Comparison of ENCODE assay signal across 22 cellular contexts in genomic region chr1:182850319-182850718, GRCh38. TPM values are rescaled to one million over a fixed set of nuclear protein-coding genes. Genes with fewer than 3 reads are reported as not detected.
A peak's percentile ranks its signal among the peaks of the same experiment; 100 is the strongest.
DNase-seq lines count a peak whose midpoint lies in the region; ATAC-seq, FAIRE-seq and TF ChIP-seq lines count a peak whose summit lies in the region.
"Had no signal": no experiment of that assay in that cellular context is flagged by ENCODE, and none has a peak within 500 bp of the region (broad histone marks: within the 10 kb centered on the region; RNA-seq: fewer than 3 reads in every experiment).

No MANE protein-coding gene starts in this region.

- H3K36me3 Mint-ChIP-seq in activated CD4-positive, alpha-beta T cell treated with anti-CD3 and anti-CD28 coated beads for 36 hours (ENCODE audit: low read depth), result peaks cover 81% of the 10 kb centered on the region
- peaks cover 83% of the 10 kb centered on the region for H3K36me3 Mint-ChIP-seq in activated CD4-positive, alpha-beta T cell treated with anti-CD3 and anti-CD28 coated beads, Interleukin-2, amount 10 ng/mL, durations not matched to agents 24 days and 14 days (ENCODE audit: low read depth)
- peaks cover 24% of the 10 kb centered on the region for H3K36me3 Mint-ChIP-seq in activated naive CD4-positive, alpha-beta T cell treated with anti-CD3 and anti-CD28 coated beads, Interleukin-2, amount 50 U/mL, for 24 hours
- H3K36me3 Mint-ChIP-seq in activated naive CD4-positive, alpha-beta T cell treated with anti-CD3 and anti-CD28 coated beads for 36 hours (ENCODE audit: low read depth), result peaks cover 73% of the 10 kb centered on the region
- H3K36me3 Mint-ChIP-seq in effector memory CD8-positive, alpha-beta T cell (ENCODE audit: insufficient read depth), result peaks cover 98% of the 10 kb centered on the region

- no peak overlapping the region for H3K4me3 Mint-ChIP-seq in activated CD4-positive, alpha-beta T cell treated with anti-CD3 and anti-CD28 coated beads for 36 hours
- H3K4me3 Mint-ChIP-seq in activated CD4-positive, alpha-beta T cell treated with anti-CD3 and anti-CD28 coated beads, Interleukin-2, amount 10 ng/mL, durations not matched to agents 24 days and 14 days, result no peak overlapping the region
- H3K4me3 Mint-ChIP-seq in activated naive CD4-positive, alpha-beta T cell treated with anti-CD3 and anti-CD28 coated beads, Interleukin-2, amount 50 U/mL, for 24 hours, result peak overlapping the region; percentile 33
- H3K4me3 Mint-ChIP-seq in activated naive CD4-positive, alpha-beta T cell treated with anti-CD3 and anti-CD28 coated beads for 36 hours, result no peak overlapping the region
- no peak overlapping the region for H3K4me3 Mint-ChIP-seq in effector memory CD8-positive, alpha-beta T cell
- H3K4me3 Mint-ChIP-seq: HFFc6 had no signal

- no peak overlapping the region for H3K27ac ChIP-seq in colonic mucosa
- H3K27ac ChIP-seq: 22Rv1, A549, C4-2B, GM23248, HL-60 had no signal

- CTCF ChIA-PET in activated CD4-positive, alpha-beta T cell treated with anti-CD3 and anti-CD28 coated beads for 36 hours (lab: Charles Lee), result interaction anchor here (0.5 to 1.7 kb wide), 2 partner anchors 11 to 15 kb away, joined by 3 to 4 read pairs; no protein-coding TSS in a partner anchor
- CTCF ChIA-PET in activated naive CD4-positive, alpha-beta T cell treated with anti-CD3 and anti-CD28 coated beads for 36 hours (lab: Charles Lee), result no interaction called here

- H3K27ac Mint-ChIP-seq in activated CD4-positive, alpha-beta T cell treated with anti-CD3 and anti-CD28 coated beads for 36 hours, result peak overlapping the region; percentile 37
- no peak overlapping the region for H3K27ac Mint-ChIP-seq in activated CD4-positive, alpha-beta T cell treated with anti-CD3 and anti-CD28 coated beads, Interleukin-2, amount 10 ng/mL, durations not matched to agents 24 days and 14 days
- no peak overlapping the region for H3K27ac Mint-ChIP-seq in activated naive CD4-positive, alpha-beta T cell treated with anti-CD3 and anti-CD28 coated beads, Interleukin-2, amount 50 U/mL, for 24 hours
- H3K27ac Mint-ChIP-seq in activated naive CD4-positive, alpha-beta T cell treated with anti-CD3 and anti-CD28 coated beads for 36 hours, result no peak overlapping the region
- H3K27ac Mint-ChIP-seq in effector memory CD8-positive, alpha-beta T cell, result peak overlapping the region; percentile 55 to 82

- H3K36me3 ChIP-seq in colonic mucosa, result peaks cover 31% of the 10 kb centered on the region

- POLR2A ChIA-PET in activated CD4-positive, alpha-beta T cell treated with anti-CD3 and anti-CD28 coated beads for 36 hours (lab: Charles Lee), result no interaction called here

- no peaks in the 10 kb centered on the region for H3K4me1 ChIP-seq in colonic mucosa
- H3K4me1 ChIP-seq: A549 had no signal

- no peaks in the 10 kb centered on the region for H3K27me3 Mint-ChIP-seq in activated CD4-positive, alpha-beta T cell treated with anti-CD3 and anti-CD28 coated beads for 36 hours
- no peaks in the 10 kb centered on the region for H3K27me3 Mint-ChIP-seq in activated CD4-positive, alpha-beta T cell treated with anti-CD3 and anti-CD28 coated beads, Interleukin-2, amount 10 ng/mL, durations not matched to agents 24 days and 14 days
- H3K27me3 Mint-ChIP-seq in activated naive CD4-positive, alpha-beta T cell treated with anti-CD3 and anti-CD28 coated beads, Interleukin-2, amount 50 U/mL, for 24 hours, result no peaks in the 10 kb centered on the region
- no peaks in the 10 kb centered on the region for H3K27me3 Mint-ChIP-seq in activated naive CD4-positive, alpha-beta T cell treated with anti-CD3 and anti-CD28 coated beads for 36 hours (ENCODE audit: low read depth)
- H3K27me3 Mint-ChIP-seq in effector memory CD8-positive, alpha-beta T cell, result no peaks in the 10 kb centered on the region
- H3K27me3 Mint-ChIP-seq: CD4-positive, alpha-beta memory T cell had no signal

- TF ChIP-seq POLR2A in GM12892 (IDR thresholded peaks at IDR 0.05; ENCODE audit: low read depth, low read length), result no peak

- no peak for DNase-seq in activated CD4-positive, alpha-beta T cell treated with anti-CD3 and anti-CD28 coated beads for 36 hours
- DNase-seq in activated CD4-positive, alpha-beta T cell treated with anti-CD3 and anti-CD28 coated beads, Interleukin-2, amount 10 ng/mL, durations not matched to agents 24 days and 14 days, result no peak
- DNase-seq in activated naive CD4-positive, alpha-beta T cell treated with anti-CD3 and anti-CD28 coated beads for 36 hours, result no peak
- DNase-seq in effector memory CD8-positive, alpha-beta T cell, result no peak
- DNase-seq in GM10266 (ENCODE audit: extremely low spot score) (no peak), colonic mucosa (no peak), GM12892 (ENCODE audit: insufficient read length) (no peak)
- DNase-seq: AML-193; CD4-positive, alpha-beta memory T cell; DMS153; DMS79; GDM1; GM23248; HCEC 1CT; HFFc6 had no signal

- ATAC-seq in activated CD4-positive, alpha-beta T cell treated with anti-CD3 and anti-CD28 coated beads for 36 hours, result no peak
- ATAC-seq in effector memory CD8-positive, alpha-beta T cell (replicated peaks), result no peak
- ATAC-seq: A549 had no signal

- H3K9ac ChIP-seq in colonic mucosa (ENCODE audit: low read depth in 2 of 2, low read length in 2 of 2), result no peak overlapping the region
- H3K9ac ChIP-seq: GM23248 had no signal

- no peaks in the 10 kb centered on the region for H3K27me3 ChIP-seq in colonic mucosa

- H3K9me3 Mint-ChIP-seq in activated CD4-positive, alpha-beta T cell treated with anti-CD3 and anti-CD28 coated beads for 36 hours (ENCODE audit: low read depth), result no peaks in the 10 kb centered on the region
- H3K9me3 Mint-ChIP-seq in activated CD4-positive, alpha-beta T cell treated with anti-CD3 and anti-CD28 coated beads, Interleukin-2, amount 10 ng/mL, durations not matched to agents 24 days and 14 days, result no peaks in the 10 kb centered on the region
- H3K9me3 Mint-ChIP-seq in activated naive CD4-positive, alpha-beta T cell treated with anti-CD3 and anti-CD28 coated beads, Interleukin-2, amount 50 U/mL, for 24 hours, result no peaks in the 10 kb centered on the region
- H3K9me3 Mint-ChIP-seq in activated naive CD4-positive, alpha-beta T cell treated with anti-CD3 and anti-CD28 coated beads for 36 hours, result no peaks in the 10 kb centered on the region
- no peaks in the 10 kb centered on the region for H3K9me3 Mint-ChIP-seq in effector memory CD8-positive, alpha-beta T cell
- H3K9me3 Mint-ChIP-seq: CD4-positive, alpha-beta memory T cell; HFFc6 had no signal

- no peak for TF ChIP-seq CTCF in GM10266 (IDR thresholded peaks at IDR 0.05; ENCODE audit: control insufficient read depth, insufficient read depth, low read depth, missing control alignments)
- TF ChIP-seq CTCF in colonic mucosa (IDR thresholded peaks at IDR 0.05), result no peak

- H3K9me3 ChIP-seq in colonic mucosa, result no peaks in the 10 kb centered on the region
- H3K9me3 ChIP-seq: A549 had no signal

- H3K4me1 Mint-ChIP-seq in activated CD4-positive, alpha-beta T cell treated with anti-CD3 and anti-CD28 coated beads for 36 hours, result peaks cover 57% of the 10 kb centered on the region
- H3K4me1 Mint-ChIP-seq in activated CD4-positive, alpha-beta T cell treated with anti-CD3 and anti-CD28 coated beads, Interleukin-2, amount 10 ng/mL, durations not matched to agents 24 days and 14 days, result peaks cover 47% of the 10 kb centered on the region
- H3K4me1 Mint-ChIP-seq in activated naive CD4-positive, alpha-beta T cell treated with anti-CD3 and anti-CD28 coated beads, Interleukin-2, amount 50 U/mL, for 24 hours, result peaks cover 56% of the 10 kb centered on the region
- peaks cover 57% of the 10 kb centered on the region for H3K4me1 Mint-ChIP-seq in activated naive CD4-positive, alpha-beta T cell treated with anti-CD3 and anti-CD28 coated beads for 36 hours (ENCODE audit: low read depth)
- H3K4me1 Mint-ChIP-seq in effector memory CD8-positive, alpha-beta T cell (ENCODE audit: low read depth in 2 of 2), result peaks cover 17 to 36% of the 10 kb centered on the region in 2 donors

- intact Hi-C loops in activated CD4-positive, alpha-beta T cell treated with anti-CD3 and anti-CD28 coated beads for 36 hours (cut with DNase I, micrococcal nuclease), result no loop called here
- intact Hi-C loops in activated CD4-positive, alpha-beta T cell treated with anti-CD3 and anti-CD28 coated beads, Interleukin-2, amount 10 ng/mL, durations not matched to agents 24 days and 14 days (cut with micrococcal nuclease), result no loop called here
- intact Hi-C loops in activated naive CD4-positive, alpha-beta T cell treated with anti-CD3 and anti-CD28 coated beads for 36 hours (cut with micrococcal nuclease), result no loop called here
- intact Hi-C loops in colonic mucosa (cut with DNase I), result no loop called here

- no peak overlapping the region for H3K4me3 ChIP-seq in colonic mucosa
- H3K4me3 ChIP-seq: A549, GM23248 had no signal

- FAIRE-seq in GM12892 (lab: Jason Lieb, UNC), result no peak
- FAIRE-seq: A549, GM19239, H54 had no signal

RNA-seq across cellular contexts. Expression of gene DHX9, which starts 11.2 kb away (rescaled TPM):
- total RNA-seq in activated CD4-positive, alpha-beta T cell treated with anti-CD3 and anti-CD28 coated beads for 36 hours, result 100 to 1,000 TPM; 244 to 255 TPM
- 344 and 355 TPM in 2 replicates for total RNA-seq in activated CD4-positive, alpha-beta T cell treated with anti-CD3 and anti-CD28 coated beads, Interleukin-2, amount 10 ng/mL, durations not matched to agents 24 days and 14 days
- 100 to 1,000 TPM; 194 TPM for total RNA-seq in activated naive CD4-positive, alpha-beta T cell treated with anti-CD3 and anti-CD28 coated beads for 36 hours
- 100 to 1,000 TPM in 1 of 2 donors, 10 to 100 TPM in 1; 99.2 to 164 TPM for total RNA-seq in colonic mucosa
- polyA plus RNA-seq in GM12892 (2012; ENCODE audit: missing spikeins), result 115 TPM

Comparison
In these comparisons a context has a peak if more than half of its experiments do, and no peak if none do; other contexts are left out.
1. H3K27ac Mint-ChIP-seq: peak in activated CD4-positive, alpha-beta T cell treated with anti-CD3 and anti-CD28 coated beads for 36 hours (single experiment) and effector memory CD8-positive, alpha-beta T cell (2 of 2); none in activated CD4-positive, alpha-beta T cell treated with anti-CD3 and anti-CD28 coated beads, Interleukin-2, amount 10 ng/mL, durations not matched to agents 24 days and 14 days (single experiment), activated naive CD4-positive, alpha-beta T cell treated with anti-CD3 and anti-CD28 coated beads, Interleukin-2, amount 50 U/mL, for 24 hours (single experiment) and activated naive CD4-positive, alpha-beta T cell treated with anti-CD3 and anti-CD28 coated beads for 36 hours (single experiment).